Comparison of ENCODE assay signal across 8 cellular contexts in genomic region chr2:172442072-172442895, GRCh38. TPM values are rescaled to one million over a fixed set of nuclear protein-coding genes. Genes with fewer than 3 reads are reported as not detected.
DNase-seq lines count a peak whose midpoint lies in the region; ATAC-seq and TF ChIP-seq lines count a peak whose summit lies in the region.

No MANE protein-coding gene starts in this region.

- no peak overlapping the region for H3K4me3 ChIP-seq in ACC112 (ENCODE audit: low read depth, low read length)
- H3K4me3 ChIP-seq in fibroblast of lung (replicated peaks in 1 of 4; ENCODE audit: control extremely low read depth in 1 of 4, insufficient read depth in 1 of 4, low read depth in 3 of 4, low read length in 4 of 4), result no peak overlapping the region
- no peak overlapping the region for H3K4me3 ChIP-seq in coronary artery

- ATAC-seq in GM21423 (IDR thresholded peaks at IDR 0.05; ENCODE audit: unreplicated experiment), result no peak
- no peak for ATAC-seq in HG03095 (IDR thresholded peaks at IDR 0.05; ENCODE audit: unreplicated experiment)

- H3K27ac ChIP-seq in ACC112 (ENCODE audit: low read depth, low read length) (peak overlapping the region; percentile 60; the same call in 1 of the 2 replicates), fibroblast of lung (ENCODE audit: insufficient read depth, low read length) (peak overlapping the region; percentile 8), coronary artery (no peak overlapping the region)

- H3K36me3 ChIP-seq in ACC112 (ENCODE audit: insufficient read depth, low read length) (no peaks in the 10 kb centered on the region), fibroblast of lung (ENCODE audit: control insufficient read depth, insufficient read depth, low read length) (no peaks in the 10 kb centered on the region)

- H3K79me2 ChIP-seq in ACC112 (ENCODE audit: control insufficient read depth, insufficient read depth, low read length, unreplicated experiment), result no peaks in the 10 kb centered on the region
- peaks cover 2% of the 10 kb centered on the region for H3K79me2 ChIP-seq in fibroblast of lung (ENCODE audit: control insufficient read depth, insufficient read depth, low read length)

- no peak overlapping the region for H3K4me2 ChIP-seq in fibroblast of lung (ENCODE audit: extremely low read depth, insufficient read depth, low read length)

- H4K20me1 ChIP-seq in fibroblast of lung (ENCODE audit: control insufficient read depth, extremely low read depth, insufficient read depth, low read length), result no peaks in the 10 kb centered on the region

- no peak overlapping the region for H3K9ac ChIP-seq in fibroblast of lung (ENCODE audit: insufficient read depth, low read length)

- H3K27me3 ChIP-seq in ACC112 (ENCODE audit: insufficient read depth, low read length) (no peaks in the 10 kb centered on the region), fibroblast of lung (ENCODE audit: control insufficient read depth, insufficient read depth, low read length) (no peaks in the 10 kb centered on the region)

- H3K4me1 ChIP-seq in ACC112 (ENCODE audit: control insufficient read depth, insufficient read depth, low read length, unreplicated experiment) (peaks cover 45% of the 10 kb centered on the region), fibroblast of lung (ENCODE audit: control insufficient read depth, extremely low read depth, insufficient read depth, low read length) (peaks cover 5% of the 10 kb centered on the region)

- no peak for TF ChIP-seq CTCF in fibroblast of lung (conservative IDR thresholded peaks at IDR 0.05 in 1 of 2, IDR thresholded peaks at IDR 0.05 in 1 of 2; ENCODE audit: low read depth in 1 of 2, low read length in 2 of 2)
- TF ChIP-seq CTCF in coronary artery (IDR thresholded peaks at IDR 0.05), result no peak

- H2AFZ ChIP-seq in ACC112 (ENCODE audit: low read length, unreplicated experiment) (no peak overlapping the region), fibroblast of lung (ENCODE audit: low read length) (no peak overlapping the region)

- DNase-seq in HT-29 (ENCODE audit: low spot score) (peak; percentile 97), fibroblast of lung (ENCODE audit: low read depth in 2 of 2) (peak; percentile 93 to 97), coronary artery (ENCODE audit: low spot score) (no peak)
- peak; percentile 35 to 61 for DNase-seq in activated CD4-positive, alpha-beta T cell treated with anti-CD3 and anti-CD28 coated beads, Interleukin-2, amount 50 U/mL, for 24 hours (ENCODE audit: low read depth in 1 of 2, low spot score in 1 of 2)
- DNase-seq in stimulated activated CD4-positive, alpha-beta T cell treated with anti-CD3 and anti-CD28 coated beads, Interleukin-15, amount 100 ng/mL, for 24 hours, result peak; percentile 79

- H3K9me3 ChIP-seq in fibroblast of lung (ENCODE audit: control insufficient read depth, insufficient read depth, low read depth, low read length), result no peaks in the 10 kb centered on the region

RNA-seq across cellular contexts. Expression of gene ITGA6, which starts 14.9 kb away (rescaled TPM):
- 147 and 155 TPM in 2 replicates for total RNA-seq in HT-29 (2014; rRNA removed; shearing (Covaris generic))
- 2.6 and 19.8 TPM in 2 replicates for total RNA-seq in fibroblast of lung
- polyA plus RNA-seq in fibroblast of lung, result 6.4 and 14.9 TPM in 2 replicates
- polyA plus RNA-seq in fibroblast of lung (2012), result 13.9 and 25.3 TPM in 2 replicates
- polyA minus RNA-seq in fibroblast of lung (ENCODE audit: low replicate concordance), result 2.5 and 13.6 TPM in 2 replicates

Comparison
In these comparisons a context has a peak if more than half of its experiments do, and no peak if none do; other contexts are left out.
1. H3K27ac ChIP-seq: peak in ACC112 (single experiment) and fibroblast of lung (single experiment); none in coronary artery (0 of 2).